Comparison of ENCODE assay signal across 21 cellular contexts in genomic region chr7:121182902-121183301, GRCh38.
"Had no signal": no experiment of that assay in that cellular context is flagged by ENCODE, and none has a peak within 500 bp of the region (broad histone marks: within the 10 kb centered on the region; RNA-seq: fewer than 3 reads in every experiment).

No MANE protein-coding gene starts in this region.

- FAIRE-seq: astrocyte had no signal

- H3K9me3 ChIP-seq: esophagus squamous epithelium, mucosa of descending colon, prostate gland, right atrium auricular region, stomach had no signal

- H3K27ac ChIP-seq: esophagus squamous epithelium, neural progenitor cell, prostate gland, right atrium auricular region, stomach had no signal

- DNase-seq: activated CD4-positive, alpha-beta T cell treated with anti-CD3 and anti-CD28 coated beads, Interleukin-2, amount 10 ng/mL, durations not matched to agents 7 days and 5 days; activated CD8-positive, alpha-beta memory T cell treated with anti-CD3 and anti-CD28 coated beads, Interleukin-2, amount 50 U/mL, for 4 hours; activated effector memory CD4-positive, alpha-beta T cell treated with Interleukin-2 at 50 U/mL for 16 hours; activated naive CD4-positive, alpha-beta T cell treated with anti-CD3 and anti-CD28 coated beads, Interleukin-2, amount 10 ng/mL, durations not matched to agents 7 days and 5 days; activated naive CD8-positive, alpha-beta T cell treated with anti-CD3 and anti-CD28 coated beads, Interleukin-2, amount 50 U/mL, for 24 hours; activated T-cell treated with anti-CD3 and anti-CD28 coated beads, Interleukin-2, amount 50 U/mL, for 48 hours; effector memory CD8-positive, alpha-beta T cell; esophagus squamous epithelium; immature natural killer cell; left ventricle myocardium superior; mesenchymal stem cell; mucosa of descending colon; naive thymus-derived CD4-positive, alpha-beta T cell; stomach; T-helper 9 cell; trophoblast cell had no signal

- H3K27ac Mint-ChIP-seq: activated CD4-positive, alpha-beta T cell treated with anti-CD3 and anti-CD28 coated beads, Interleukin-2, amount 10 ng/mL, durations not matched to agents 7 days and 5 days; activated naive CD4-positive, alpha-beta T cell treated with anti-CD3 and anti-CD28 coated beads, Interleukin-2, amount 10 ng/mL, durations not matched to agents 7 days and 5 days; effector memory CD8-positive, alpha-beta T cell; immature natural killer cell; naive thymus-derived CD4-positive, alpha-beta T cell; neural progenitor cell had no signal

- H3K4me1 Mint-ChIP-seq: activated naive CD4-positive, alpha-beta T cell treated with anti-CD3 and anti-CD28 coated beads, Interleukin-2, amount 10 ng/mL, durations not matched to agents 7 days and 5 days had no signal

- H3K4me1 ChIP-seq: esophagus squamous epithelium, neural progenitor cell, prostate gland, right atrium auricular region, stomach had no signal

- H2AFZ ChIP-seq: neural progenitor cell had no signal

- H3K36me3 Mint-ChIP-seq: activated naive CD4-positive, alpha-beta T cell treated with anti-CD3 and anti-CD28 coated beads, Interleukin-2, amount 10 ng/mL, durations not matched to agents 7 days and 5 days; immature natural killer cell; naive thymus-derived CD4-positive, alpha-beta T cell; neural progenitor cell had no signal

- H3K4me2 ChIP-seq: neural progenitor cell had no signal

- H3K9me3 Mint-ChIP-seq: activated CD4-positive, alpha-beta T cell treated with anti-CD3 and anti-CD28 coated beads, Interleukin-2, amount 10 ng/mL, durations not matched to agents 7 days and 5 days; activated naive CD4-positive, alpha-beta T cell treated with anti-CD3 and anti-CD28 coated beads, Interleukin-2, amount 10 ng/mL, durations not matched to agents 7 days and 5 days; activated naive CD8-positive, alpha-beta T cell treated with anti-CD3 and anti-CD28 coated beads, Interleukin-2, amount 50 U/mL, for 24 hours; effector memory CD8-positive, alpha-beta T cell; immature natural killer cell; naive thymus-derived CD4-positive, alpha-beta T cell; neural progenitor cell had no signal

- H3K9ac ChIP-seq: neural progenitor cell had no signal

- ATAC-seq: activated CD4-positive, CD25-positive, alpha-beta regulatory T cell treated with anti-CD3 and anti-CD28 coated beads, Interleukin-2, amount 50 U/mL, for 24 hours; activated naive CD8-positive, alpha-beta T cell treated with anti-CD3 and anti-CD28 coated beads, Interleukin-2, amount 50 U/mL, for 24 hours; effector memory CD8-positive, alpha-beta T cell; left ventricle myocardium superior; mucosa of descending colon; naive thymus-derived CD4-positive, alpha-beta T cell had no signal

- H3K36me3 ChIP-seq: esophagus squamous epithelium, neural progenitor cell, prostate gland, right atrium auricular region, stomach had no signal

- H3K4me3 Mint-ChIP-seq: activated CD4-positive, alpha-beta T cell treated with anti-CD3 and anti-CD28 coated beads, Interleukin-2, amount 10 ng/mL, durations not matched to agents 7 days and 5 days; activated naive CD4-positive, alpha-beta T cell treated with anti-CD3 and anti-CD28 coated beads, Interleukin-2, amount 10 ng/mL, durations not matched to agents 7 days and 5 days; activated naive CD8-positive, alpha-beta T cell treated with anti-CD3 and anti-CD28 coated beads, Interleukin-2, amount 50 U/mL, for 24 hours; effector memory CD8-positive, alpha-beta T cell; immature natural killer cell; naive thymus-derived CD4-positive, alpha-beta T cell; neural progenitor cell had no signal

- H3K4me3 ChIP-seq: esophagus squamous epithelium, mucosa of descending colon, neural progenitor cell, prostate gland, right atrium auricular region, stomach had no signal

- H3K27me3 ChIP-seq: esophagus squamous epithelium, neural progenitor cell, right atrium auricular region, stomach had no signal
